ENCODE assay signal across 18 cellular contexts in genomic region chr12:108532061-108532848, GRCh38. TPM values are rescaled to one million over a fixed set of nuclear protein-coding genes. Genes with fewer than 3 reads are reported as not detected.
A peak's percentile ranks its signal among the peaks of the same experiment; 100 is the strongest.
DNase-seq lines count a peak whose midpoint lies in the region; ATAC-seq and TF ChIP-seq lines count a peak whose summit lies in the region.
"Had no signal": no experiment of that assay in that cellular context is flagged by ENCODE, and none has a peak within 500 bp of the region (broad histone marks: within the 10 kb centered on the region; RNA-seq: fewer than 3 reads in every experiment).

No MANE protein-coding gene starts in this region.

- in situ Hi-C loops in ACHN (cut with HindIII; ENCODE audit: low pct_ligation_motif_present, low pct_unique_long_range_greater_than_20kb, low sequenced_read_pairs): no loop called here

- H3K4me1 ChIP-seq in esophagus muscularis mucosa: no peaks in the 10 kb centered on the region
- H3K4me1 ChIP-seq: pancreas had no signal

- no peaks in the 10 kb centered on the region for H3K27me3 ChIP-seq in esophagus muscularis mucosa
- H3K27me3 ChIP-seq: pancreas had no signal

- no peak for TF ChIP-seq POLR2A in esophagus muscularis mucosa (IDR thresholded peaks at IDR 0.05; ENCODE audit: low read depth)

- peaks cover 73 to 100% (median 92%) of the 10 kb centered on the region in 4 donors for H3K36me3 ChIP-seq in esophagus muscularis mucosa

- POLR2A ChIA-PET in HEK293T (lab: Yijun Ruan, JAX): no interaction called here

- no peaks in the 10 kb centered on the region for H3K9me3 ChIP-seq in esophagus muscularis mucosa
- H3K9me3 ChIP-seq: pancreas had no signal

- 84% methylated on average over 12 of the region's 14 CpGs for WGBS in esophagus muscularis mucosa

- no peak overlapping the region for H3K4me3 ChIP-seq in esophagus muscularis mucosa
- H3K4me3 ChIP-seq: pancreas, smooth muscle cell had no signal

- CTCF ChIA-PET in HEK293T (lab: Yijun Ruan, JAX): no interaction called here

- ATAC-seq in GM21619 (IDR thresholded peaks at IDR 0.05; ENCODE audit: unreplicated experiment): no peak
- no peak for ATAC-seq in GM18861 (IDR thresholded peaks at IDR 0.05; ENCODE audit: unreplicated experiment)
- ATAC-seq: left lobe of liver had no signal

- DNase-seq in HEK293T (ENCODE audit: extremely low spot score) (peak; percentile 56), NCI-H2107 treated with DMSO at 0.1 percent for 48 hours (lab: John Stamatoyannopoulos, UW; ENCODE audit: unreplicated experiment) (peak; percentile 99), esophagus muscularis mucosa (ENCODE audit: extremely low spot score) (peak; percentile 87), ACHN (no peak)
- no peak for DNase-seq in activated CD8-positive, alpha-beta memory T cell treated with anti-CD3 and anti-CD28 coated beads for 24 hours
- DNase-seq: activated CD4-positive, alpha-beta T cell treated with anti-CD3 and anti-CD28 coated beads for 4 hours; central memory CD4-positive, alpha-beta T cell; COR-L47; endodermal cell; foreskin fibroblast; pancreas; Right ventricle myocardium superior; stimulated activated naive CD4-positive, alpha-beta T cell treated with Interleukin-2 at 50 U/mL for 16 hours had no signal

- intact Hi-C loops in esophagus muscularis mucosa (cut with DNase I): no loop called here

- H3K27ac ChIP-seq in 22Rv1 (peak overlapping the region; percentile 43), esophagus muscularis mucosa (replicated peaks in 1 of 4) (no peak overlapping the region)
- H3K27ac ChIP-seq: pancreas had no signal

- no peak for TF ChIP-seq EP300 in esophagus muscularis mucosa (IDR thresholded peaks at IDR 0.05)

- TF ChIP-seq CTCF in 22Rv1 (IDR thresholded peaks at IDR 0.05) (no peak), esophagus muscularis mucosa (IDR thresholded peaks at IDR 0.05) (no peak)

TF ChIP-seq in HEK293T, 16 proteins besides CTCF, POLR2A, EP300 and RAD21:
- TF ChIP-seq SP1 (IDR thresholded peaks at IDR 0.05) (no peak), ELF4 (IDR thresholded peaks at IDR 0.05) (no peak), CTBP1 (IDR thresholded peaks at IDR 0.05; ENCODE audit: borderline replicate concordance) (no peak), HDGF (IDR thresholded peaks at IDR 0.05; ENCODE audit: borderline replicate concordance) (no peak), NFRKB (IDR thresholded peaks at IDR 0.05) (no peak), L3MBTL2 (conservative IDR thresholded peaks at IDR 0.05) (peak; percentile 56; the same call in 1 of the 2 replicates), ARNT (IDR thresholded peaks at IDR 0.05) (no peak), TARDBP (IDR thresholded peaks at IDR 0.05) (no peak), FOXM1 (IDR thresholded peaks at IDR 0.05; ENCODE audit: borderline replicate concordance) (no peak), FOXK2 (IDR thresholded peaks at IDR 0.05) (no peak), BHLHE40 (IDR thresholded peaks at IDR 0.05; ENCODE audit: borderline replicate concordance) (no peak), FOXA1 (IDR thresholded peaks at IDR 0.05) (no peak), LEF1 (IDR thresholded peaks at IDR 0.05; ENCODE audit: borderline replicate concordance) (no peak), SUZ12 (IDR thresholded peaks at IDR 0.05) (no peak), ZNF384 (IDR thresholded peaks at IDR 0.05) (peak; percentile 88), PKNOX1 (IDR thresholded peaks at IDR 0.05) (peak; percentile 82)

RNA-seq across cellular contexts. Expression of gene FICD, which starts 17.2 kb away (rescaled TPM):
- total RNA-seq in esophagus muscularis mucosa: 1 to 10 TPM; 5.6 to 7.2 (median 6.5) TPM

RNA-seq across cellular contexts. Expression of gene SART3, which starts 28.7 kb away (rescaled TPM):
- total RNA-seq in esophagus muscularis mucosa: 10 to 100 TPM; 31.6 to 48.0 (median 40.1) TPM

RNA-seq across cellular contexts. Expression of gene ISCU, which starts 30.1 kb away (rescaled TPM):
- 100 to 1,000 TPM; 207 to 257 (median 242) TPM for total RNA-seq in esophagus muscularis mucosa

Comparison
In these comparisons a context has a peak if more than half of its experiments do, and no peak if none do; other contexts are left out.
1. DNase-seq: peak in HEK293T (single experiment), NCI-H2107 treated with DMSO at 0.1 percent for 48 hours (single experiment) and esophagus muscularis mucosa (single experiment); none in ACHN (single experiment) and activated CD8-positive, alpha-beta memory T cell treated with anti-CD3 and anti-CD28 coated beads for 24 hours (single experiment).